ENCODE assay signal across 1 cellular context in genomic region chr22:45638834-45639746, GRCh38.
TF ChIP-seq lines count a peak whose summit lies in the region.

No MANE protein-coding gene starts in this region.

TF ChIP-seq in HepG2, 621 proteins besides CTCF, POLR2A, EP300 and RAD21 (continued from another document and continues in another):
- TF ChIP-seq HNF1A (IDR thresholded peaks at IDR 0.05; ENCODE audit: low read depth) (no peak), HNF1A (CRISPR knock-in tag; IDR thresholded peaks at IDR 0.05; ENCODE audit: borderline replicate concordance) (peak; percentile 29; the same call in 1 of the 2 replicates), NR2C2 (CRISPR knock-in tag; IDR thresholded peaks at IDR 0.05; ENCODE audit: borderline replicate concordance) (no peak), FOXO1 (CRISPR knock-in tag; IDR thresholded peaks at IDR 0.05) (no peak), ZMYM3 (CRISPR knock-in tag; IDR thresholded peaks at IDR 0.05) (peak; percentile 78; the same call in 1 of the 2 replicates), ZSCAN9 (CRISPR knock-in tag; IDR thresholded peaks at IDR 0.05; ENCODE audit: borderline replicate concordance) (0 out of 2 replicates have a peak, but pooled peaks have one; percentile 40), SAP130 (CRISPR knock-in tag; IDR thresholded peaks at IDR 0.05; ENCODE audit: low read depth) (peak; percentile 69), PHF8 (CRISPR knock-in tag; IDR thresholded peaks at IDR 0.05) (no peak), ZFP1 (CRISPR knock-in tag; IDR thresholded peaks at IDR 0.05) (no peak), IRF2 (CRISPR knock-in tag; IDR thresholded peaks at IDR 0.05) (no peak), MIER3 (CRISPR knock-in tag; IDR thresholded peaks at IDR 0.05; ENCODE audit: borderline replicate concordance) (0 out of 2 replicates have a peak, but pooled peaks have one; percentile 14), RXRA (CRISPR knock-in tag; IDR thresholded peaks at IDR 0.05) (peak; percentile 54; the same call in 1 of the 2 replicates), ZNF543 (CRISPR knock-in tag; IDR thresholded peaks at IDR 0.05) (no peak), ZNF331 (CRISPR knock-in tag; IDR thresholded peaks at IDR 0.05) (0 out of 2 replicates have a peak, but pooled peaks have one; percentile 34), NFIB (CRISPR knock-in tag; IDR thresholded peaks at IDR 0.05; ENCODE audit: borderline replicate concordance) (no peak), HMG20A (CRISPR knock-in tag; IDR thresholded peaks at IDR 0.05; ENCODE audit: borderline replicate concordance) (no peak), NCOR1 (IDR thresholded peaks at IDR 0.05; ENCODE audit: borderline replicate concordance, low read length) (no peak), ATAD3A (CRISPR knock-in tag; IDR thresholded peaks at IDR 0.05) (no peak), SOX13 (IDR thresholded peaks at IDR 0.05) (no peak), SOX13 (CRISPR knock-in tag; conservative IDR thresholded peaks at IDR 0.05 in 1 of 2, IDR thresholded peaks at IDR 0.05 in 1 of 2) (0 out of 4 replicates have a peak, but pooled peaks of 1 of the 2 experiments have one; percentile 10), BHLHE40 (IDR thresholded peaks at IDR 0.05; ENCODE audit: low read length) (no peak), NCOA5 (CRISPR knock-in tag; IDR thresholded peaks at IDR 0.05) (no peak), RAD51 (IDR thresholded peaks at IDR 0.05; ENCODE audit: borderline replicate concordance) (no peak), ZSCAN12 (CRISPR knock-in tag; IDR thresholded peaks at IDR 0.05) (no peak), KAT2B (IDR thresholded peaks at IDR 0.05; ENCODE audit: borderline replicate concordance, low read depth, low read length) (no peak), CHCHD3 (CRISPR knock-in tag; IDR thresholded peaks at IDR 0.05) (no peak), IKZF4 (CRISPR knock-in tag; IDR thresholded peaks at IDR 0.05; ENCODE audit: borderline replicate concordance, low read depth, not compliant biosample characterization) (no peak), ELF4 (CRISPR knock-in tag; IDR thresholded peaks at IDR 0.05; ENCODE audit: borderline replicate concordance) (no peak), HNRNPLL (IDR thresholded peaks at IDR 0.05; ENCODE audit: low read depth, low read length, poor library complexity, severe bottlenecking) (peak; percentile 29), KMT2B (CRISPR knock-in tag; IDR thresholded peaks at IDR 0.05) (peak; percentile 36; the same call in 1 of the 2 replicates), ZFY (CRISPR knock-in tag; IDR thresholded peaks at IDR 0.05) (0 out of 2 replicates have a peak, but pooled peaks have one; percentile 20), ZNF510 (CRISPR knock-in tag; IDR thresholded peaks at IDR 0.05; ENCODE audit: low read depth) (no peak), ZNF136 (CRISPR knock-in tag; IDR thresholded peaks at IDR 0.05; ENCODE audit: low read depth) (no peak), ZNF367 (CRISPR knock-in tag; IDR thresholded peaks at IDR 0.05; ENCODE audit: borderline replicate concordance) (no peak), ZNF777 (CRISPR knock-in tag; IDR thresholded peaks at IDR 0.05) (no peak), ZBTB33 (CRISPR knock-in tag; IDR thresholded peaks at IDR 0.05) (peak; percentile 83), ATF7-NPFF (CRISPR knock-in tag; IDR thresholded peaks at IDR 0.05; ENCODE audit: low read depth) (no peak), ZNF639 (CRISPR knock-in tag; conservative IDR thresholded peaks at IDR 0.05) (no peak), SRF (IDR thresholded peaks at IDR 0.05; ENCODE audit: low read depth, low read length) (no peak), SETDB1 (CRISPR knock-in tag; IDR thresholded peaks at IDR 0.05; ENCODE audit: borderline replicate concordance) (no peak), CEBPG (CRISPR knock-in tag; IDR thresholded peaks at IDR 0.05) (peak; percentile 78), ZNF207 (IDR thresholded peaks at IDR 0.05; ENCODE audit: borderline replicate concordance) (no peak), MAZ (IDR thresholded peaks at IDR 0.05; ENCODE audit: borderline replicate concordance, low read depth, low read length) (no peak), MAZ (CRISPR knock-in tag; IDR thresholded peaks at IDR 0.05; ENCODE audit: low read depth) (peak; percentile 67; the same call in 1 of the 2 replicates), RBM39 (IDR thresholded peaks at IDR 0.05; ENCODE audit: low read depth, low read length, poor library complexity, severe bottlenecking) (no peak), ZBTB7B (CRISPR knock-in tag; IDR thresholded peaks at IDR 0.05) (0 out of 2 replicates have a peak, but pooled peaks have one; percentile 13), JUNB (CRISPR knock-in tag; IDR thresholded peaks at IDR 0.05; ENCODE audit: borderline replicate concordance) (no peak), ZNF678 (CRISPR knock-in tag; IDR thresholded peaks at IDR 0.05) (no peak), CSRNP1 (CRISPR knock-in tag; IDR thresholded peaks at IDR 0.05) (0 out of 2 replicates have a peak, but pooled peaks have one; percentile 47), HCFC1 (IDR thresholded peaks at IDR 0.05; ENCODE audit: low read depth, low read length) (no peak), ZNF441 (CRISPR knock-in tag; IDR thresholded peaks at IDR 0.05; ENCODE audit: borderline replicate concordance) (no peak), ARNTL (CRISPR knock-in tag; IDR thresholded peaks at IDR 0.05) (no peak), RNF2 (conservative IDR thresholded peaks at IDR 0.05; ENCODE audit: low read depth) (peak; percentile 74)
- TF ChIP-seq, protein P1, sequence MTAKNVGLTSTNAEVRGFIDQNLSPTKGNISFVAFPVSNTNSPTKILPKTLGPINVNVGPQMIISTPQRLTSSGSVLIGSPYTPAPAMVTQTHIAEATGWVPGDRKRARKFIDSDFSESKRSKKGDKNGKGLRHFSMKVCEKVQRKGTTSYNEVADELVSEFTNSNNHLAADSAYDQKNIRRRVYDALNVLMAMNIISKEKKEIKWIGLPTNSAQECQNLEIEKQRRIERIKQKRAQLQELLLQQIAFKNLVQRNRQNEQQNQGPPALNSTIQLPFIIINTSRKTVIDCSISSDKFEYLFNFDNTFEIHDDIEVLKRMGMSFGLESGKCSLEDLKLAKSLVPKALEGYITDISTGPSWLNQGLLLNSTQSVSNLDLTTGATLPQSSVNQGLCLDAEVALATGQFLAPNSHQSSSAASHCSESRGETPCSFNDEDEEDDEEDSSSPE (CRISPR knock-in tag; IDR thresholded peaks at IDR 0.05) = no peak
- TF ChIP-seq, protein P2, sequence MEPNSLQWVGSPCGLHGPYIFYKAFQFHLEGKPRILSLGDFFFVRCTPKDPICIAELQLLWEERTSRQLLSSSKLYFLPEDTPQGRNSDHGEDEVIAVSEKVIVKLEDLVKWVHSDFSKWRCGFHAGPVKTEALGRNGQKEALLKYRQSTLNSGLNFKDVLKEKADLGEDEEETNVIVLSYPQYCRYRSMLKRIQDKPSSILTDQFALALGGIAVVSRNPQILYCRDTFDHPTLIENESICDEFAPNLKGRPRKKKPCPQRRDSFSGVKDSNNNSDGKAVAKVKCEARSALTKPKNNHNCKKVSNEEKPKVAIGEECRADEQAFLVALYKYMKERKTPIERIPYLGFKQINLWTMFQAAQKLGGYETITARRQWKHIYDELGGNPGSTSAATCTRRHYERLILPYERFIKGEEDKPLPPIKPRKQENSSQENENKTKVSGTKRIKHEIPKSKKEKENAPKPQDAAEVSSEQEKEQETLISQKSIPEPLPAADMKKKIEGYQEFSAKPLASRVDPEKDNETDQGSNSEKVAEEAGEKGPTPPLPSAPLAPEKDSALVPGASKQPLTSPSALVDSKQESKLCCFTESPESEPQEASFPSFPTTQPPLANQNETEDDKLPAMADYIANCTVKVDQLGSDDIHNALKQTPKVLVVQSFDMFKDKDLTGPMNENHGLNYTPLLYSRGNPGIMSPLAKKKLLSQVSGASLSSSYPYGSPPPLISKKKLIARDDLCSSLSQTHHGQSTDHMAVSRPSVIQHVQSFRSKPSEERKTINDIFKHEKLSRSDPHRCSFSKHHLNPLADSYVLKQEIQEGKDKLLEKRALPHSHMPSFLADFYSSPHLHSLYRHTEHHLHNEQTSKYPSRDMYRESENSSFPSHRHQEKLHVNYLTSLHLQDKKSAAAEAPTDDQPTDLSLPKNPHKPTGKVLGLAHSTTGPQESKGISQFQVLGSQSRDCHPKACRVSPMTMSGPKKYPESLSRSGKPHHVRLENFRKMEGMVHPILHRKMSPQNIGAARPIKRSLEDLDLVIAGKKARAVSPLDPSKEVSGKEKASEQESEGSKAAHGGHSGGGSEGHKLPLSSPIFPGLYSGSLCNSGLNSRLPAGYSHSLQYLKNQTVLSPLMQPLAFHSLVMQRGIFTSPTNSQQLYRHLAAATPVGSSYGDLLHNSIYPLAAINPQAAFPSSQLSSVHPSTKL (CRISPR knock-in tag; IDR thresholded peaks at IDR 0.05) = peak; percentile 52
- TF ChIP-seq, protein P3, sequence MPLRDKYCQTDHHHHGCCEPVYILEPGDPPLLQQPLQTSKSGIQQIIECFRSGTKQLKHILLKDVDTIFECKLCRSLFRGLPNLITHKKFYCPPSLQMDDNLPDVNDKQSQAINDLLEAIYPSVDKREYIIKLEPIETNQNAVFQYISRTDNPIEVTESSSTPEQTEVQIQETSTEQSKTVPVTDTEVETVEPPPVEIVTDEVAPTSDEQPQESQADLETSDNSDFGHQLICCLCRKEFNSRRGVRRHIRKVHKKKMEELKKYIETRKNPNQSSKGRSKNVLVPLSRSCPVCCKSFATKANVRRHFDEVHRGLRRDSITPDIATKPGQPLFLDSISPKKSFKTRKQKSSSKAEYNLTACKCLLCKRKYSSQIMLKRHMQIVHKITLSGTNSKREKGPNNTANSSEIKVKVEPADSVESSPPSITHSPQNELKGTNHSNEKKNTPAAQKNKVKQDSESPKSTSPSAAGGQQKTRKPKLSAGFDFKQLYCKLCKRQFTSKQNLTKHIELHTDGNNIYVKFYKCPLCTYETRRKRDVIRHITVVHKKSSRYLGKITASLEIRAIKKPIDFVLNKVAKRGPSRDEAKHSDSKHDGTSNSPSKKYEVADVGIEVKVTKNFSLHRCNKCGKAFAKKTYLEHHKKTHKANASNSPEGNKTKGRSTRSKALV (CRISPR knock-in tag; IDR thresholded peaks at IDR 0.05) = no peak
